ENCODE assay signal across 1 cellular context in genomic region chr7:100604976-100605911, GRCh38.
TF ChIP-seq lines count a peak whose summit lies in the region.

No MANE protein-coding gene starts in this region.

TF ChIP-seq in H1, 55 proteins besides CTCF, POLR2A, EP300 and RAD21:
- TF ChIP-seq CHD1 (IDR thresholded peaks at IDR 0.05; ENCODE audit: low read depth, low read length) (no peak), RFX5 (IDR thresholded peaks at IDR 0.05; ENCODE audit: borderline replicate concordance, low read depth, low read length) (no peak), KDM4A (IDR thresholded peaks at IDR 0.05; ENCODE audit: low read depth, low read length, severe bottlenecking) (peak; percentile 59), SIN3A (conservative IDR thresholded peaks at IDR 0.05 in 1 of 2, IDR thresholded peaks at IDR 0.05 in 1 of 2; ENCODE audit: low read depth in 1 of 2, low read length in 2 of 2) (peak in 1 of 2 experiments; percentile 10; a peak in 1 of 4 replicates), KDM5A (IDR thresholded peaks at IDR 0.05; ENCODE audit: low read length) (no peak), GABPA (IDR thresholded peaks at IDR 0.05; ENCODE audit: borderline replicate concordance, insufficient read depth, low read length) (no peak), CTBP2 (IDR thresholded peaks at IDR 0.05; ENCODE audit: borderline replicate concordance, insufficient read depth, insufficient read length, low read length) (no peak), PHF8 (conservative IDR thresholded peaks at IDR 0.05; ENCODE audit: low read depth, low read length) (no peak), HDAC6 (IDR thresholded peaks at IDR 0.05; ENCODE audit: low read depth, low read length) (no peak), ZNF274 (IDR thresholded peaks at IDR 0.05; ENCODE audit: borderline replicate concordance, extremely low read depth, low read length) (no peak), SIRT6 (IDR thresholded peaks at IDR 0.05; ENCODE audit: low read length) (no peak), KDM1A (IDR thresholded peaks at IDR 0.05; ENCODE audit: borderline replicate concordance, low read length) (no peak), RNF2 (IDR thresholded peaks at IDR 0.05; ENCODE audit: borderline replicate concordance, low read depth, low read length, missing control alignments, poor library complexity, severe bottlenecking) (no peak), ASH2L (IDR thresholded peaks at IDR 0.05; ENCODE audit: low read length) (no peak), RXRA (IDR thresholded peaks at IDR 0.05; ENCODE audit: insufficient read depth, low read depth, low read length) (no peak), CBX8 (IDR thresholded peaks at IDR 0.05; ENCODE audit: borderline replicate concordance, low read depth, low read length) (no peak), E2F6 (IDR thresholded peaks at IDR 0.05) (peak; percentile 67), NRF1 (IDR thresholded peaks at IDR 0.05; ENCODE audit: low read depth, low read length) (no peak), BACH1 (IDR thresholded peaks at IDR 0.05; ENCODE audit: low read length) (no peak), YY1 (IDR thresholded peaks at IDR 0.05; ENCODE audit: low read depth, low read length) (no peak), TAF1 (IDR thresholded peaks at IDR 0.05; ENCODE audit: low read depth, low read length) (no peak)
- TF ChIP-seq, protein P1, sequence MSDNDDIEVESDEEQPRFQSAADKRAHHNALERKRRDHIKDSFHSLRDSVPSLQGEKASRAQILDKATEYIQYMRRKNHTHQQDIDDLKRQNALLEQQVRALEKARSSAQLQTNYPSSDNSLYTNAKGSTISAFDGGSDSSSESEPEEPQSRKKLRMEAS (IDR thresholded peaks at IDR 0.05), result peak; percentile 66
